16 cellular contexts compared by ENCODE assay signal in the genomic region with DNA sequence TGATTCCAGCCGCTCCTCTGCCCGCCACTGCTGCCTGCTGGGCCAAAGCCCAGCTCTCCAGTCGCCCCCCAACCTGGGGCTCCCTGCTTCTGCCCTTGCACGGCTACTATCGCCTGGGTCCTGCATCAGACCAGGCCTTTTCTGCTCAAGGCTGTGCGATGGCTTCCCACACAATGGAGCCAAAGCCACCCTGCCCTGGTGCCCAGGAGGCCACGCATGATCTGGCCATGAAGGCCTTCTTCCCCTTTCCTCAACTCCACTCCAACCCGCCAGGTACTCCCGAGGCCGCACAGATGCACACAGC. TPM values are rescaled to one million over a fixed set of nuclear protein-coding genes. Genes with fewer than 3 reads are reported as not detected.
DNase-seq lines count a peak whose midpoint lies in the region; ATAC-seq and TF ChIP-seq lines count a peak whose summit lies in the region.
"Had no signal": no experiment of that assay in that cellular context is flagged by ENCODE, and none has a peak within 500 bp of the region (broad histone marks: within the 10 kb centered on the region; RNA-seq: fewer than 3 reads in every experiment).

No MANE protein-coding gene starts in this region.

- no peak for DNase-seq in T-helper 2 cell treated with Interferon-gamma antibody and Interleukin-4, amounts not matched to agents 5 μg/mL and 100 μg/mL, for 36 hours (ENCODE audit: low spot score)
- no peak for DNase-seq in T-helper 2 cell
- no peak for DNase-seq in OCI-LY7 (ENCODE audit: low spot score)
- peak; percentile 75 for DNase-seq in spleen
- no peak for DNase-seq in gastrocnemius medialis
- DNase-seq in MG63, result no peak
- DNase-seq: 8988T; activated CD4-positive, alpha-beta T cell treated with anti-CD3 and anti-CD28 coated beads, Interleukin-2, amount 50 U/mL, for 1 hour; caudate nucleus; NCI-H187 treated with DMSO at 0.1 percent for 48 hours; NCI-H524 treated with DMSO at 0.1 percent for 48 hours had no signal

- WGBS in spleen, 5 donors, result 91 to 94% (median 91%) methylated on average over 10 of the region's 10 CpGs

- no peaks in the 10 kb centered on the region for H4K20me1 ChIP-seq in OCI-LY7 (ENCODE audit: insufficient read depth, low read length)

- no peak for TF ChIP-seq CTCF in OCI-LY7 (conservative IDR thresholded peaks at IDR 0.05; ENCODE audit: low read length)
- no peak for TF ChIP-seq CTCF in spleen (IDR thresholded peaks at IDR 0.05 in 8 of 11, conservative IDR thresholded peaks at IDR 0.05 in 3 of 11)
- no peak for TF ChIP-seq CTCF in gastrocnemius medialis (IDR thresholded peaks at IDR 0.05 in 4 of 5, conservative IDR thresholded peaks at IDR 0.05 in 1 of 5)

- CTCF ChIA-PET in OCI-LY7 (lab: Charles Lee; ENCODE audit: unreplicated experiment), result interaction anchor here (1.7 kb wide), 1 partner anchor 12 kb away, joined by 6 read pairs; no protein-coding TSS in a partner anchor

- no peaks in the 10 kb centered on the region for H3K27me3 Mint-ChIP-seq in T-helper 2 cell treated with Interferon-gamma antibody and Interleukin-4, amounts not matched to agents 5 μg/mL and 100 μg/mL, for 36 hours (ENCODE audit: low read depth)

- peaks cover 46% of the 10 kb centered on the region for H3K36me3 Mint-ChIP-seq in T-helper 2 cell treated with Interferon-gamma antibody and Interleukin-4, amounts not matched to agents 5 μg/mL and 100 μg/mL, for 36 hours (ENCODE audit: low read depth)

- H3K4me2 ChIP-seq in OCI-LY7 (ENCODE audit: low read length), result peak overlapping the region; percentile 93
- H3K4me2 ChIP-seq: KMS-11 had no signal

- no peaks in the 10 kb centered on the region for H3K9me3 Mint-ChIP-seq in T-helper 2 cell treated with Interferon-gamma antibody and Interleukin-4, amounts not matched to agents 5 μg/mL and 100 μg/mL, for 36 hours

- no peaks in the 10 kb centered on the region for H3K27me3 ChIP-seq in spleen (replicated peaks in 1 of 7)
- no peaks in the 10 kb centered on the region for H3K27me3 ChIP-seq in gastrocnemius medialis
- H3K27me3 ChIP-seq in MG63, result no peaks in the 10 kb centered on the region
- H3K27me3 ChIP-seq: heart left ventricle had no signal

- H3K4me3 ChIP-seq in OCI-LY7 (ENCODE audit: low read depth, low read length, poor library complexity, severe bottlenecking), result peak overlapping the region; percentile 61
- H3K4me3 ChIP-seq in spleen, result no peak overlapping the region
- no peak overlapping the region for H3K4me3 ChIP-seq in gastrocnemius medialis
- H3K4me3 ChIP-seq in MG63, result no peak overlapping the region
- H3K4me3 ChIP-seq: heart left ventricle, mucosa of descending colon had no signal

- peaks cover 89% of the 10 kb centered on the region for H3K4me1 ChIP-seq in OCI-LY7 (ENCODE audit: insufficient read depth, low read length, poor library complexity, severe bottlenecking)
- H3K4me1 ChIP-seq in spleen, result peaks cover 19 to 87% (median 71%) of the 10 kb centered on the region in 6 donors
- H3K4me1 ChIP-seq in gastrocnemius medialis, result no peaks in the 10 kb centered on the region

- H3K9me2 ChIP-seq in OCI-LY7 (ENCODE audit: insufficient read depth, low read length), result no peaks in the 10 kb centered on the region

- peaks cover 18% of the 10 kb centered on the region for H3K4me1 Mint-ChIP-seq in T-helper 2 cell treated with Interferon-gamma antibody and Interleukin-4, amounts not matched to agents 5 μg/mL and 100 μg/mL, for 36 hours (ENCODE audit: low read depth)

- peak overlapping the region; percentile 98 for H3K27ac ChIP-seq in OCI-LY7 (ENCODE audit: low read depth, low read length, poor library complexity, severe bottlenecking)
- H3K27ac ChIP-seq in cingulate gyrus (ENCODE audit: low read depth, low read length), result peak overlapping the region; percentile 19
- H3K27ac ChIP-seq in spleen, result peak overlapping the region; percentile 45 to 87 (median 78)
- no peak overlapping the region for H3K27ac ChIP-seq in gastrocnemius medialis
- H3K27ac ChIP-seq: KMS-11 had no signal

- no peak overlapping the region for H2AFZ ChIP-seq in OCI-LY7 (ENCODE audit: low read length)

- POLR2A ChIA-PET in OCI-LY7 (lab: Charles Lee), result interaction anchor here (1.0 to 2.9 kb wide), 4 partner anchors 17 to 39 kb away, joined by 4 to 17 read pairs (median 8); no protein-coding TSS in a partner anchor

- peaks cover 3% of the 10 kb centered on the region; the same call in 1 of the 2 replicates for H3K79me2 ChIP-seq in OCI-LY7 (ENCODE audit: insufficient read depth, low read depth, low read length)

- H3K36me3 ChIP-seq in OCI-LY7 (ENCODE audit: insufficient read depth, low read length) (peaks cover 75% of the 10 kb centered on the region), spleen (peaks cover 0 to 99% (median 62%) of the 10 kb centered on the region in 6 donors), gastrocnemius medialis (peaks cover 0 to 59% of the 10 kb centered on the region in 2 donors), MG63 (peaks cover 44% of the 10 kb centered on the region)

- H3K4me3 Mint-ChIP-seq in T-helper 2 cell treated with Interferon-gamma antibody and Interleukin-4, amounts not matched to agents 5 μg/mL and 100 μg/mL, for 36 hours, result no peak overlapping the region

- ATAC-seq in gastrocnemius medialis (no peak), GM21723 (IDR thresholded peaks at IDR 0.05; ENCODE audit: unreplicated experiment) (no peak)

- intact Hi-C loops in OCI-LY7 (cut with micrococcal nuclease; ENCODE audit: unreplicated experiment), result no loop called here
- intact Hi-C loops in spleen (cut with DNase I; ENCODE audit: low total_unique reads), result no loop called here
- intact Hi-C loops in gastrocnemius medialis (cut with DNase I; ENCODE audit: low total_unique reads), result no loop called here

- H3K9me3 ChIP-seq in OCI-LY7 (ENCODE audit: low read length) (no peaks in the 10 kb centered on the region), spleen (no peaks in the 10 kb centered on the region), gastrocnemius medialis (no peaks in the 10 kb centered on the region), MG63 (no peaks in the 10 kb centered on the region)
- H3K9me3 ChIP-seq: heart left ventricle, mucosa of descending colon had no signal

- H3K27ac Mint-ChIP-seq in T-helper 2 cell treated with Interferon-gamma antibody and Interleukin-4, amounts not matched to agents 5 μg/mL and 100 μg/mL, for 36 hours, result peak overlapping the region; percentile 79

- in situ Hi-C loops in gastrocnemius medialis (cut with MboI; ENCODE audit: low sequenced_read_pairs in 4 of 4), result loop anchor here in 1 of 4 donors (25.0 kb wide), 1 partner anchor 104 kb away; no protein-coding TSS in a partner anchor

- no TSS peak for BruUV-seq in OCI-LY7 (replicated peaks; lab: Mats Ljungman, UMichigan)

- TF ChIP-seq POLR2A in spleen (IDR thresholded peaks at IDR 0.05) (no peak), gastrocnemius medialis (IDR thresholded peaks at IDR 0.05) (no peak)

RNA-seq across cellular contexts. Expression of a gene that starts 45.8 kb away (rescaled TPM):
- total RNA-seq in OCI-LY7 (2014; rRNA removed; shearing (Covaris generic)), result 168 and 197 TPM in 2 replicates
- total RNA-seq in OCI-LY7 (2022), result 130 and 144 TPM in 2 replicates
- 10 to 100 TPM; 56.3 to 99.3 (median 88.2) TPM for total RNA-seq in spleen
- 100 to 1,000 TPM; 100 to 176 (median 161) TPM for polyA plus RNA-seq in spleen
- total RNA-seq in gastrocnemius medialis, result 10 to 100 TPM; 14.3 to 43.8 (median 20.0) TPM
- total RNA-seq in MG63 (2014; rRNA removed; shearing (Covaris generic); ENCODE audit: low replicate concordance), result 34.6 and 47.6 TPM in 2 replicates

Comparison
In these comparisons a context has a peak if more than half of its experiments do, and no peak if none do; other contexts are left out.
1. H3K27ac ChIP-seq: peak in OCI-LY7 (single experiment), cingulate gyrus (single experiment) and spleen (8 of 8); none in gastrocnemius medialis (0 of 4).